ENCODE assay signal across 9 cellular contexts in the genomic region with DNA sequence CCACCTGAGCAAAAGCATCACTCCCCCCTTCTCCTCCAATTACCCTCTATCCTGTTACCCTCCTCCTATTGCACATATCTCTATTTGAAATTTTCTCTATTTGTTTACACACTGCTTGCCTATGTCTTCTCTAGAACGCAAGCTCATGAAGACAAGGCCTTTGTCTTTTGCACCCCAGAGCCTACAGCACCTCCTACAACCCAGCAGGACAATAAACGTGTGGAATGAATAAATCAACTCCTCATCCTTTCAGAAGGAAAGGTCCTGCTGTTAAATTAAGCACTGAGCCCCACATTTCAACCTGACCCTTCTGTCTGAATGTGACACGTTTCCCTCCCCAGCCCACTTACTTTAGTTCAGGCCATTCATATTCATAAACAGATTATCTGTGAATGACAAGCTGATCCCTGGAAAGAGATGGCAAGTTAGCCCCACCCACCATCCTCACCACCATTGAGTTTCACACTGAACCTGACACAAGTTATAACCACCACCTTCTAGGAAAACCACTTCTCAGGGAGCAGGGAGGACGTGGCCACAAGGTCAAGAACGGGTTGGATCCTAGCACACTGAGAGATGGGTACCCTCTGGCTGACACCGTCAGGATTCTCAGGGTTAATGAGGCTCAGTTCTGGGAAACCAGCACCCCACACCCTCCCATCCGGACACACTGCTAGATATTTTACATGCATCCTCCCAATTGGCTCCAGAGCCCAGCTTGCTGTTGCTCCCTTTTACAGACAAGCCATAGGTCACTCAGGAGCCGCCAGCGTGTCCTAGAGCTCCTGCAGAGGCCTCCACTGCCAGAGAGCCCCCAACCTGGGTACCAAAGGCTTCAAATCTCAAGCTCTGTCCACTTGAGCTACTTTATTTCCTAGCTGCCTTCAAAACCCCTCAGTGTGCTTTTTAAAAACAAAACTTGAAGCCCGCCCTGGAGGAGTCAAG. TPM values are rescaled to one million over a fixed set of nuclear protein-coding genes. Genes with fewer than 3 reads are reported as not detected.
DNase-seq lines count a peak whose midpoint lies in the region; ATAC-seq and TF ChIP-seq lines count a peak whose summit lies in the region.
"Had no signal": no experiment of that assay in that cellular context is flagged by ENCODE, and none has a peak within 500 bp of the region (broad histone marks: within the 10 kb centered on the region; RNA-seq: fewer than 3 reads in every experiment).

No MANE protein-coding gene starts in this region.

- H3K27ac ChIP-seq in Panc1 (ENCODE audit: low read length), result peak overlapping the region; percentile 77
- H3K27ac ChIP-seq in dorsolateral prefrontal cortex, result peak overlapping the region; percentile 88 to 100 (median 98)
- H3K27ac ChIP-seq in lower lobe of right lung, result peak overlapping the region; percentile 77
- peak overlapping the region; percentile 75 for H3K27ac ChIP-seq in thymus (ENCODE audit: low read depth)

- POLR2A ChIA-PET in Panc1 (lab: Charles Lee), result no interaction called here

- WGBS in thymus, result 80% methylated on average over 10 of the region's 10 CpGs

- H3K36me3 ChIP-seq in BE2C, result no peaks in the 10 kb centered on the region
- no peaks in the 10 kb centered on the region for H3K36me3 ChIP-seq in Panc1 (ENCODE audit: control insufficient read depth, insufficient read depth, low read length)
- H3K36me3 ChIP-seq in lower lobe of right lung, result no peaks in the 10 kb centered on the region
- no peaks in the 10 kb centered on the region for H3K36me3 ChIP-seq in thymus (ENCODE audit: control insufficient read depth, insufficient read depth)

- H3K4me3 ChIP-seq in BE2C (ENCODE audit: low read depth, low read length) (peak overlapping the region; percentile 70), Panc1 (ENCODE audit: low read depth in 2 of 2, low read length in 2 of 2) (peak overlapping the region; percentile 46 to 61), dorsolateral prefrontal cortex (peak overlapping the region; percentile 53 to 85 (median 73)), lower lobe of right lung (peak overlapping the region; percentile 67), thymus (ENCODE audit: low read length) (peak overlapping the region; percentile 70)

- TF ChIP-seq CTCF in BE2C (IDR thresholded peaks at IDR 0.05; ENCODE audit: low read depth, low read length) (no peak), Panc1 (IDR thresholded peaks at IDR 0.05) (no peak), dorsolateral prefrontal cortex (IDR thresholded peaks at IDR 0.05 in 54 of 56, conservative IDR thresholded peaks at IDR 0.05 in 2 of 56; ENCODE audit: low read depth in 1 of 56, partially characterized antibody in 56 of 56) (peak in 2 of 56 donors; percentile 2 to 11), lower lobe of right lung (IDR thresholded peaks at IDR 0.05) (no peak)

- in situ Hi-C loops in Panc1 (cut with HindIII; ENCODE audit: low pct_unique_long_range_greater_than_20kb, low sequenced_read_pairs), result no loop called here

- H3K4me1 ChIP-seq in BE2C (peaks cover 12% of the 10 kb centered on the region), Panc1 (ENCODE audit: control insufficient read depth, insufficient read depth, low read length) (peaks cover 13% of the 10 kb centered on the region), lower lobe of right lung (peaks cover 6% of the 10 kb centered on the region), thymus (ENCODE audit: control insufficient read depth, insufficient read depth, low read length) (peaks cover 6% of the 10 kb centered on the region)

- ATAC-seq in GM19438 (IDR thresholded peaks at IDR 0.05; ENCODE audit: low read depth, unreplicated experiment) (peak; percentile 12), Panc1 (peak; percentile 70), lower lobe of right lung (peak; percentile 14 to 17), HG02571 (IDR thresholded peaks at IDR 0.05; ENCODE audit: unreplicated experiment) (no peak)

- H3K27me3 ChIP-seq in BE2C (no peaks in the 10 kb centered on the region), Panc1 (ENCODE audit: control insufficient read depth, insufficient read depth, low read length) (no peaks in the 10 kb centered on the region), dorsolateral prefrontal cortex (no peaks in the 10 kb centered on the region), lower lobe of right lung (ENCODE audit: low read depth) (no peaks in the 10 kb centered on the region), thymus (ENCODE audit: control insufficient read depth, insufficient read depth) (no peaks in the 10 kb centered on the region)

- H3K9me3 ChIP-seq in BE2C, result no peaks in the 10 kb centered on the region
- no peaks in the 10 kb centered on the region for H3K9me3 ChIP-seq in Panc1 (ENCODE audit: control insufficient read depth, insufficient read depth, low read depth, low read length)
- H3K9me3 ChIP-seq in lower lobe of right lung, result no peaks in the 10 kb centered on the region
- H3K9me3 ChIP-seq in thymus (ENCODE audit: control insufficient read depth), result no peaks in the 10 kb centered on the region

- CTCF ChIA-PET in Panc1 (lab: Charles Lee), result no interaction called here

- DNase-seq in BE2C, result peak; percentile 33
- no peak for DNase-seq in Panc1 (ENCODE audit: low read depth, low spot score)
- peak in 7 of 10 donors; percentile 24 to 60 (median 47) for DNase-seq in dorsolateral prefrontal cortex
- DNase-seq in lower lobe of right lung, result peak; percentile 46
- no peak for DNase-seq in posterior vena cava (ENCODE audit: low spot score)

- intact Hi-C loops in Panc1 (cut with micrococcal nuclease; ENCODE audit: unreplicated experiment), result loop anchor here (5.0 to 10.0 kb wide), 2 partner anchors 227 to 309 kb away; a partner anchor contains a TSS
- intact Hi-C loops in dorsolateral prefrontal cortex (cut with DNase I), result loop anchor here (1.0 to 10.0 kb wide), 10 partner anchors 49 to 309 kb away; no protein-coding TSS in a partner anchor
- intact Hi-C loops in lower lobe of right lung (cut with DNase I), result no loop called here
- intact Hi-C loops in posterior vena cava (cut with DNase I), result loop anchor here (10.0 kb wide), 2 partner anchors 47 to 227 kb away; a partner anchor contains a TSS

- no TSS peak for BruUV-seq in Panc1 (replicated peaks; lab: Mats Ljungman, UMichigan)

RNA-seq across cellular contexts. Expression of a gene that starts 0.9 kb away (rescaled TPM):
- 13.3 TPM for polyA plus RNA-seq in BE2C (2012; ENCODE audit: insufficient read depth, insufficient read length, low read depth)
- total RNA-seq in Panc1 (2021; ENCODE audit: unreplicated experiment) (3.0 TPM), dorsolateral prefrontal cortex (10 to 100 TPM; 15.2 to 51.9 (median 26.9) TPM), lower lobe of right lung (3.8 TPM), posterior vena cava (10 to 100 TPM in 1 of 2 donors, 1 to 10 TPM in 1; 7.2 to 14.4 TPM)
- polyA plus RNA-seq in Panc1 (2012; ENCODE audit: insufficient read length), result 3.5 TPM
- polyA plus RNA-seq in thymus, result 6.1 TPM
- total RNA-seq: HT1080 had no signal

Comparison
In these comparisons a context has a peak if more than half of its experiments do, and no peak if none do; other contexts are left out.
1. DNase-seq: peak in BE2C (single experiment), dorsolateral prefrontal cortex (7 of 10) and lower lobe of right lung (single experiment); none in Panc1 (single experiment) and posterior vena cava (single experiment).
2. Peak in every context shown above with its lines, with median percentiles within 50 percentile points of each other: H3K4me3 ChIP-seq and H3K27ac ChIP-seq.